ENCODE assay signal across 1 cellular context in the genomic region with DNA sequence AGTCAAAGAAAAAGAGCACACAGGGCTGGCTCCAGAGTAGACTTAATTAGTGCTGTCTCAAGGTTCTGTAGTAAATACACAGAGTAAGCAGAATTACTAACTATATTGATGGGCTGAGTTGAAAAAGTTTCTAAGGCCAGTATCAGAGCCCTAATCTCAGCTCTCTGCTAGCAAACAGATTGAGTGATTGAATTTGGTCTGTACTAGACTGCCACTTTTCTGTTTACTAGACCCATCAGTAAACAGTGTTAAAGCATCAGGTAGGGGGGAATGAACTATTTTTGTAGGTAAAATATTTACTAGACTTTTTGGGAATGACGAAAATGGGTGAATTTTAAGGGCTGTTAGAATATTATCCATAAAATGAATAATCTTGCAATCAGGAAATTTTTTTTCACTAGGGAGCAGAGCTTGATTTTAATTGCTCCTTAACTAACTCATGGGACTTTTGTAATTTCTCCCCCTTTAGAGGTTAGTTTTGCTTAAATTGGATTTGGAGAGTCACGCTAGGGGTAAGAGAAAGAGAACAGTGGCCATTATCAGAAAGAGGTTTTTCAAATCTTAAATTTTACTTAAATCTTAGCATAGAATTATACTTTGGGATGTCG.
TF ChIP-seq lines count a peak whose summit lies in the region.

No MANE protein-coding gene starts in this region.

TF ChIP-seq in SK-N-SH treated with all-trans-retinoic acid at 6 μM for 48 hours, 23 proteins besides CTCF, POLR2A, EP300 and RAD21 (continued from another document):
- TF ChIP-seq ZNF8 (CRISPR knock-in tag; IDR thresholded peaks at IDR 0.05) = no peak
